In the genomic region with DNA sequence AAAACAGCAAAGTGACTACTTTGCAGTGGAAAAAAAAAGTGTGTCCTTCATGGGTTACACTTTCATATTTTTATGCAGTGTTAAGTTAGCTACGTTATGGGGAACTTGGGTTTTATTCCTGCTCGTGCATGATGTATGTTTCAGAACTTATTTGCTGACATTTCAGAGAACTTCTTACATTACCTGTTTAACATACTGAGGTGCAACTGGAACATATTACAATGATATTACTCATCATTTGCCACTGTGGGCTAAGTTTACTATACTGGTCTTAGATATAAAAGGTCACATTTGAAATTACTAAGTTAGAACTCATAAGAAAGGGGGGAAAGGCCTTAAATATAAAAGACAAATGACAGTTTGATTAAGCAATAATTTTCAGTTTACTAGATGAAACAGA, we compare ENCODE assay signal across 5 cellular contexts. TPM values are rescaled to one million over a fixed set of nuclear protein-coding genes. Genes with fewer than 3 reads are reported as not detected.
"Had no signal": no experiment of that assay in that cellular context is flagged by ENCODE, and none has a peak within 500 bp of the region (broad histone marks: within the 10 kb centered on the region; RNA-seq: fewer than 3 reads in every experiment).

No MANE protein-coding gene starts in this region.

RNA-seq across cellular contexts. Expression of gene TMEM225B, which starts 39.3 kb away (rescaled TPM):
- total RNA-seq: gastrocnemius medialis, left ventricle myocardium inferior, lung microvascular endothelial cell had no signal

RNA-seq across cellular contexts. Expression of gene CYP3A5, which starts 42.4 kb away (rescaled TPM):
- total RNA-seq: dermis blood vessel endothelial cell; left ventricle myocardium inferior; lung microvascular endothelial cell; T-helper 2 cell treated with Interferon-gamma antibody and Interleukin-4, amounts not matched to agents 100 ng/mL and 5 ng/mL, for 36 hours had no signal
